In genomic region chr9:36597412-36598178, GRCh38 we compare ENCODE assay signal across 8 cellular contexts. TPM values are rescaled to one million over a fixed set of nuclear protein-coding genes. Genes with fewer than 3 reads are reported as not detected.
A peak's percentile ranks its signal among the peaks of the same experiment; 100 is the strongest.
DNase-seq lines count a peak whose midpoint lies in the region; ATAC-seq, FAIRE-seq and TF ChIP-seq lines count a peak whose summit lies in the region.

No MANE protein-coding gene starts in this region.

- H3K9me3 ChIP-seq in A549 (no peaks in the 10 kb centered on the region), thyroid gland (no peaks in the 10 kb centered on the region)

- ATAC-seq in A549 (peak; percentile 97 to 99), GM21737 (IDR thresholded peaks at IDR 0.05; ENCODE audit: unreplicated experiment) (no peak)

- 87% methylated on average over 2 of the region's 2 CpGs for WGBS in A549 (ENCODE audit: missing lambda C conversion rate)
- WGBS in thyroid gland, 2 donors, result 84 to 93% methylated on average over 2 of the region's 2 CpGs

- no peaks in the 10 kb centered on the region for H3K36me3 ChIP-seq in thyroid gland

- TF ChIP-seq RAD21 in A549 (conservative IDR thresholded peaks at IDR 0.05 in 1 of 2, IDR thresholded peaks at IDR 0.05 in 1 of 2), result peak; percentile 18 to 27; a peak in 2 of 5 replicates

- intact Hi-C loops in thyroid gland (cut with DNase I), result no loop called here

- H3K4me2 ChIP-seq in A549, result no peak overlapping the region

- POLR2A ChIA-PET in A549 (lab: Yijun Ruan, JAX), result no interaction called here

- H3K4me1 ChIP-seq in A549 (no peaks in the 10 kb centered on the region), thyroid gland (no peaks in the 10 kb centered on the region)

- DNase-seq in A549 (ENCODE audit: low read depth in 1 of 2, low spot score in 1 of 2) (peak; percentile 73 to 78), GM12865 (ENCODE audit: low read depth) (peak; percentile 42), OCI-M1 (lab: John Stamatoyannopoulos, UW) (peak; percentile 54), fibroblast of the aortic adventitia (ENCODE audit: low read depth) (peak; percentile 80), thyroid gland (no peak)
- no peak for DNase-seq in stimulated activated CD4-positive, alpha-beta T cell treated with anti-CD3 and anti-CD28 coated beads, Interleukin-2, amount 100 ng/mL, for 24 hours
- no peak for DNase-seq in effector CD4-positive, alpha-beta T cell

- TF ChIP-seq CTCF in A549 (IDR thresholded peaks at IDR 0.05), result peak; percentile 57
- peak; percentile 43 for TF ChIP-seq CTCF in GM12865 (IDR thresholded peaks at IDR 0.05; ENCODE audit: insufficient read depth, low read depth, low read length, missing control alignments)
- TF ChIP-seq CTCF in fibroblast of the aortic adventitia (IDR thresholded peaks at IDR 0.05; ENCODE audit: insufficient read depth, low read length), result peak; percentile 92
- peak in 5 of 6 experiments; percentile 14 to 58 (median 46) for TF ChIP-seq CTCF in thyroid gland (IDR thresholded peaks at IDR 0.05)

- no peak overlapping the region for H3K4me3 ChIP-seq in A549
- no peak overlapping the region for H3K4me3 ChIP-seq in GM12865 (ENCODE audit: low read depth, low read length)
- no peak overlapping the region for H3K4me3 ChIP-seq in fibroblast of the aortic adventitia (ENCODE audit: low read depth, low read length)
- H3K4me3 ChIP-seq in thyroid gland (replicated peaks in 1 of 3), result no peak overlapping the region

- no peak for FAIRE-seq in A549 (lab: Jason Lieb, UNC)

- TF ChIP-seq POLR2A in A549 (IDR thresholded peaks at IDR 0.05; ENCODE audit: low read length) (no peak), thyroid gland (IDR thresholded peaks at IDR 0.05) (no peak)

- H3K27ac ChIP-seq in A549, result no peak overlapping the region
- H3K27ac ChIP-seq in thyroid gland, result no peak overlapping the region

- no peak for TF ChIP-seq EP300 in A549 (IDR thresholded peaks at IDR 0.05)

- no peaks in the 10 kb centered on the region for H3K27me3 ChIP-seq in thyroid gland

- CTCF ChIA-PET in A549 (lab: Yijun Ruan, JAX), result interaction anchor here (0.6 to 2.8 kb wide), 21 partner anchors 9 to 695 kb away, joined by 3 to 18 read pairs (median 4); no protein-coding TSS in a partner anchor

TF ChIP-seq in A549, 52 proteins besides CTCF, POLR2A, EP300 and RAD21:
- no peak for TF ChIP-seq TFCP2L1 (CRISPR knock-in tag; IDR thresholded peaks at IDR 0.05)
- TF ChIP-seq SMC3 (IDR thresholded peaks at IDR 0.05), result peak; percentile 24; the same call in 1 of the 3 replicates
- peak; percentile 81 for TF ChIP-seq MAFK (IDR thresholded peaks at IDR 0.05; ENCODE audit: partially characterized antibody)
TF ChIP-seq in A549: peak in this region for 2.

RNA-seq across cellular contexts. Expression of gene MELK, which starts 24.9 kb away (rescaled TPM):
- polyA plus RNA-seq in A549 (2011; rRNA removed) (57.4 and 92.4 TPM in 2 replicates), A549 (2017; fragmentation: RNase III; extraction: RNeasy Plus Mini Kit Qiagen cat#74134 plus additional on column Dnase treatment) (68.6 to 75.3 TPM (median 72.7 TPM) in 3 replicates)
- polyA plus RNA-seq in A549 (2012; cell fraction: cytosol; rRNA removed), result 31.7 and 31.9 TPM in 2 replicates
- polyA plus RNA-seq in A549 (2012; cell fraction: nucleus; rRNA removed), result 18.4 and 29.0 TPM in 2 replicates
- 14.9 and 20.5 TPM in 2 replicates for polyA minus RNA-seq in A549 (2011; rRNA and poly(A)+ RNA removed)
- total RNA-seq in fibroblast of the aortic adventitia (ENCODE audit: low replicate concordance) (2.9 and 44.4 TPM in 2 replicates), thyroid gland (under 1 TPM; 0.42 to 0.67 (median 0.49) TPM)

Comparison
In these comparisons a context has a peak if more than half of its experiments do, and no peak if none do; other contexts are left out.
1. DNase-seq: peak in A549 (2 of 2), GM12865 (single experiment), OCI-M1 (single experiment) and fibroblast of the aortic adventitia (single experiment); none in thyroid gland (0 of 2), stimulated activated CD4-positive, alpha-beta T cell treated with anti-CD3 and anti-CD28 coated beads, Interleukin-2, amount 100 ng/mL, for 24 hours (0 of 2) and effector CD4-positive, alpha-beta T cell (single experiment).
2. Peak in every context shown above with its lines, with median percentiles within 50 percentile points of each other: CTCF ChIP-seq.